1 cellular context compared by ENCODE assay signal in the genomic region with DNA sequence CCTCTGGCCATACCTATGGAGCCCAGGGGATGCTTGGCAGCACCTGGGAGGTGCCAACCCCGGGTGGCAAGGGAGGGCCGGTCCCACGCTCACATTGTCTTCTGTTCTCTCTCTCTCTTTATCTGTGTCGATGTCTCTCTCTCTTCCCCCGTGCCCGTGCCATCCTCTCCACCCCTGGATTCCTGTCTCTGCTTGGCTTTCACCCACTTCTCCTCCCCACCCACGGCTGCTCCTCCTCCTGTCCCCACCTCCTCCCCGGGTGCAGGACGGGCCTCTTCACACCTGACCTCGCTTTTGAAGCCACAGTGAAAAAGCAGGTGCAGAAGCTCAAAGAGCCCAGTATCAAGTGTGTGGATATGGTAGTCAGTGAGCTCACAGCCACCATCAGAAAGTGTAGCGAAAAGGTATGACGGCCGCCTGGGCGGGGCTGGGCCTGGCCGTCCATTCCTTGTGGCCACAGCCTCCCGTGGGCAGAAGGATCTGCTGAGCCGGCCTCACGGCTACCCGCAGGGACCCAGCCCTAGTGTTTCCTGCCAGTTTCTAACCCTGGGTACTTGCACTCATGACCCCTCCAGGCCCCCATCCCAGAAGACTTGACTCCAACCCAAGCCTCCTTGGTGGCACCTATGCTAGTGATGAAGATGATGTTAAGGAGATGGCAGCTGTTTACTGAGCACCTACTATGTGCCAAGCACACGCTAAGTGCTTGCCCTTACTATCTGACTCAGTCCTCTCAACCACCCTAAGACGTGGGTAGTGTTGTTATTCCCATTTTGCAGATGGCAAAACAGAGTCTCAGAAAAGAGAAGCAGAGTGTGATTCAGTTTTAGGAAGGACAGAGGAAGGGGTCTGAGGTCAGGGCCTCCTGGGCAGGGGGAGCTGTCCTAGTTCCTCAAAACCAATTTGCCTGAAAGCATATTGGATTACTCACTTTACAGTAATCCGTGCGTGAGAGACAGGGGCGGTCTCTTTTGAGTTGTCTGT.
A peak's percentile ranks its signal among the peaks of the same experiment; 100 is the strongest.
TF ChIP-seq lines count a peak whose summit lies in the region.

No MANE protein-coding gene starts in this region.

TF ChIP-seq in K562, 482 proteins besides CTCF, POLR2A, EP300 and RAD21 (continued from another document):
- TF ChIP-seq, protein P1, sequence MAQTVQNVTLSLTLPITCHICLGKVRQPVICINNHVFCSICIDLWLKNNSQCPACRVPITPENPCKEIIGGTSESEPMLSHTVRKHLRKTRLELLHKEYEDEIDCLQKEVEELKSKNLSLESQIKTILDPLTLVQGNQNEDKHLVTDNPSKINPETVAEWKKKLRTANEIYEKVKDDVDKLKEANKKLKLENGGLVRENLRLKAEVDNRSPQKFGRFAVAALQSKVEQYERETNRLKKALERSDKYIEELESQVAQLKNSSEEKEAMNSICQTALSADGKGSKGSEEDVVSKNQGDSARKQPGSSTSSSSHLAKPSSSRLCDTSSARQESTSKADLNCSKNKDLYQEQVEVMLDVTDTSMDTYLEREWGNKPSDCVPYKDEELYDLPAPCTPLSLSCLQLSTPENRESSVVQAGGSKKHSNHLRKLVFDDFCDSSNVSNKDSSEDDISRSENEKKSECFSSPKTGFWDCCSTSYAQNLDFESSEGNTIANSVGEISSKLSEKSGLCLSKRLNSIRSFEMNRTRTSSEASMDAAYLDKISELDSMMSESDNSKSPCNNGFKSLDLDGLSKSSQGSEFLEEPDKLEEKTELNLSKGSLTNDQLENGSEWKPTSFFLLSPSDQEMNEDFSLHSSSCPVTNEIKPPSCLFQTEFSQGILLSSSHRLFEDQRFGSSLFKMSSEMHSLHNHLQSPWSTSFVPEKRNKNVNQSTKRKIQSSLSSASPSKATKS (CRISPR knock-in tag; IDR thresholded peaks at IDR 0.05), result no peak
- no peak for TF ChIP-seq PRPF4 (IDR thresholded peaks at IDR 0.05; ENCODE audit: insufficient read depth, low read depth, low read length, poor library complexity, severe bottlenecking)
- TF ChIP-seq, protein P2, sequence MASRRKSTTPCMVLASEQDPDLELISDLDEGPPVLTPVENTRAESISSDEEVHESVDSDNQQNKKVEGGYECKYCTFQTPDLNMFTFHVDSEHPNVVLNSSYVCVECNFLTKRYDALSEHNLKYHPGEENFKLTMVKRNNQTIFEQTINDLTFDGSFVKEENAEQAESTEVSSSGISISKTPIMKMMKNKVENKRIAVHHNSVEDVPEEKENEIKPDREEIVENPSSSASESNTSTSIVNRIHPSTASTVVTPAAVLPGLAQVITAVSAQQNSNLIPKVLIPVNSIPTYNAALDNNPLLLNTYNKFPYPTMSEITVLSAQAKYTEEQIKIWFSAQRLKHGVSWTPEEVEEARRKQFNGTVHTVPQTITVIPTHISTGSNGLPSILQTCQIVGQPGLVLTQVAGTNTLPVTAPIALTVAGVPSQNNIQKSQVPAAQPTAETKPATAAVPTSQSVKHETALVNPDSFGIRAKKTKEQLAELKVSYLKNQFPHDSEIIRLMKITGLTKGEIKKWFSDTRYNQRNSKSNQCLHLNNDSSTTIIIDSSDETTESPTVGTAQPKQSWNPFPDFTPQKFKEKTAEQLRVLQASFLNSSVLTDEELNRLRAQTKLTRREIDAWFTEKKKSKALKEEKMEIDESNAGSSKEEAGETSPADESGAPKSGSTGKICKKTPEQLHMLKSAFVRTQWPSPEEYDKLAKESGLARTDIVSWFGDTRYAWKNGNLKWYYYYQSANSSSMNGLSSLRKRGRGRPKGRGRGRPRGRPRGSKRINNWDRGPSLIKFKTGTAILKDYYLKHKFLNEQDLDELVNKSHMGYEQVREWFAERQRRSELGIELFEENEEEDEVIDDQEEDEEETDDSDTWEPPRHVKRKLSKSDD (conservative IDR thresholded peaks at IDR 0.05; ENCODE audit: low read length), result no peak
- no peak for TF ChIP-seq RFX5 (IDR thresholded peaks at IDR 0.05; ENCODE audit: low read depth, low read length)
- TF ChIP-seq ZBTB7A (IDR thresholded peaks at IDR 0.05; ENCODE audit: borderline replicate concordance, control insufficient read depth, low read depth, low read length), result peak; percentile 66; the same call in 1 of the 2 replicates
- TF ChIP-seq CBX3 (IDR thresholded peaks at IDR 0.05; ENCODE audit: borderline replicate concordance in 1 of 2, low read length in 2 of 2), result peak in 1 of 2 experiments; percentile 84; a peak in 2 of 3 replicates
- no peak for TF ChIP-seq ZFPM2 (CRISPR knock-in tag; IDR thresholded peaks at IDR 0.05)
- no peak for TF ChIP-seq EP400 (IDR thresholded peaks at IDR 0.05)
- no peak for TF ChIP-seq MYNN (IDR thresholded peaks at IDR 0.05)
- TF ChIP-seq MYNN (CRISPR knock-in tag; IDR thresholded peaks at IDR 0.05), result no peak
- TF ChIP-seq KAT2B (IDR thresholded peaks at IDR 0.05; ENCODE audit: low read depth, low read length), result no peak
- no peak for TF ChIP-seq ZC3H8 (IDR thresholded peaks at IDR 0.05)
- TF ChIP-seq ZNF324 (CRISPR knock-in tag; IDR thresholded peaks at IDR 0.05), result no peak
- no peak for TF ChIP-seq NEUROD1 (IDR thresholded peaks at IDR 0.05; ENCODE audit: borderline replicate concordance, low read depth, low read length, partially characterized antibody)
- no peak for TF ChIP-seq SRSF7 (optimal IDR thresholded peaks at IDR 0.05; ENCODE audit: low read depth, low read length)
- TF ChIP-seq CHD4 (IDR thresholded peaks at IDR 0.05; ENCODE audit: insufficient read depth, insufficient replicate concordance, low read depth, low read length, poor library complexity, severe bottlenecking), result peak; percentile 95
- no peak for TF ChIP-seq HSF4 (CRISPR knock-in tag; IDR thresholded peaks at IDR 0.05; ENCODE audit: borderline replicate concordance)
- TF ChIP-seq RCOR1 (IDR thresholded peaks at IDR 0.05; ENCODE audit: borderline replicate concordance in 1 of 2, low read depth in 2 of 2, low read length in 2 of 2), result peak; percentile 64 to 89; a peak in 3 of 4 replicates
- no peak for TF ChIP-seq TSC22D4 (tag; IDR thresholded peaks at IDR 0.05)
- TF ChIP-seq, protein P3, sequence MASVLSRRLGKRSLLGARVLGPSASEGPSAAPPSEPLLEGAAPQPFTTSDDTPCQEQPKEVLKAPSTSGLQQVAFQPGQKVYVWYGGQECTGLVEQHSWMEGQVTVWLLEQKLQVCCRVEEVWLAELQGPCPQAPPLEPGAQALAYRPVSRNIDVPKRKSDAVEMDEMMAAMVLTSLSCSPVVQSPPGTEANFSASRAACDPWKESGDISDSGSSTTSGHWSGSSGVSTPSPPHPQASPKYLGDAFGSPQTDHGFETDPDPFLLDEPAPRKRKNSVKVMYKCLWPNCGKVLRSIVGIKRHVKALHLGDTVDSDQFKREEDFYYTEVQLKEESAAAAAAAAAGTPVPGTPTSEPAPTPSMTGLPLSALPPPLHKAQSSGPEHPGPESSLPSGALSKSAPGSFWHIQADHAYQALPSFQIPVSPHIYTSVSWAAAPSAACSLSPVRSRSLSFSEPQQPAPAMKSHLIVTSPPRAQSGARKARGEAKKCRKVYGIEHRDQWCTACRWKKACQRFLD (CRISPR knock-in tag; IDR thresholded peaks at IDR 0.05), result 0 out of 2 replicates have a peak, but pooled peaks have one; percentile 30
- no peak for TF ChIP-seq TAF7 (tag; IDR thresholded peaks at IDR 0.05)
- no peak for TF ChIP-seq TARDBP (IDR thresholded peaks at IDR 0.05)
- 0 out of 2 replicates have a peak, but pooled peaks have one; percentile 26 for TF ChIP-seq ZNF24 (IDR thresholded peaks at IDR 0.05)
- TF ChIP-seq ESRRA (IDR thresholded peaks at IDR 0.05; ENCODE audit: borderline replicate concordance, low read depth), result peak; percentile 45; the same call in 1 of the 2 replicates
- no peak for TF ChIP-seq POLR2AphosphoS2 (IDR thresholded peaks at IDR 0.05; ENCODE audit: low read length)
- TF ChIP-seq, protein P4, sequence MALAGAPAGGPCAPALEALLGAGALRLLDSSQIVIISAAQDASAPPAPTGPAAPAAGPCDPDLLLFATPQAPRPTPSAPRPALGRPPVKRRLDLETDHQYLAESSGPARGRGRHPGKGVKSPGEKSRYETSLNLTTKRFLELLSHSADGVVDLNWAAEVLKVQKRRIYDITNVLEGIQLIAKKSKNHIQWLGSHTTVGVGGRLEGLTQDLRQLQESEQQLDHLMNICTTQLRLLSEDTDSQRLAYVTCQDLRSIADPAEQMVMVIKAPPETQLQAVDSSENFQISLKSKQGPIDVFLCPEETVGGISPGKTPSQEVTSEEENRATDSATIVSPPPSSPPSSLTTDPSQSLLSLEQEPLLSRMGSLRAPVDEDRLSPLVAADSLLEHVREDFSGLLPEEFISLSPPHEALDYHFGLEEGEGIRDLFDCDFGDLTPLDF (CRISPR knock-in tag; IDR thresholded peaks at IDR 0.05), result 0 out of 2 replicates have a peak, but pooled peaks have one; percentile 31
- TF ChIP-seq HIVEP1 (CRISPR knock-in tag; IDR thresholded peaks at IDR 0.05), result no peak
- TF ChIP-seq ZNF217 (CRISPR knock-in tag; IDR thresholded peaks at IDR 0.05), result no peak
- no peak for TF ChIP-seq SRSF1 (IDR thresholded peaks at IDR 0.05; ENCODE audit: low read depth, low read length)
- TF ChIP-seq TRIM28 (IDR thresholded peaks at IDR 0.05), result 0 out of 2 replicates have a peak, but pooled peaks have one; percentile 27
- TF ChIP-seq NUFIP1 (IDR thresholded peaks at IDR 0.05; ENCODE audit: partially characterized antibody), result no peak
- no peak for TF ChIP-seq CBX8 (IDR thresholded peaks at IDR 0.05; ENCODE audit: borderline replicate concordance, extremely low read depth, low read depth, low read length, poor library complexity, severe bottlenecking)
- no peak for TF ChIP-seq ARID2 (IDR thresholded peaks at IDR 0.05)
- no peak for TF ChIP-seq SAFB2 (IDR thresholded peaks at IDR 0.05; ENCODE audit: borderline replicate concordance, low read depth, low read length, severe bottlenecking)
- TF ChIP-seq NR1H2 (CRISPR knock-in tag; IDR thresholded peaks at IDR 0.05), result no peak
- peak; percentile 98 for TF ChIP-seq BCOR (IDR thresholded peaks at IDR 0.05)
- TF ChIP-seq STAT5A (IDR thresholded peaks at IDR 0.05; ENCODE audit: borderline replicate concordance, low read length), result no peak
- no peak for TF ChIP-seq TCF3 (CRISPR knock-in tag; IDR thresholded peaks at IDR 0.05)
TF ChIP-seq in K562: peak in this region for 19.
